In genomic region chr2:242098445-242099128, GRCh38 we compare ENCODE assay signal across 1 cellular context.
TF ChIP-seq lines count a peak whose summit lies in the region.

No MANE protein-coding gene starts in this region.

TF ChIP-seq in K562, 482 proteins besides CTCF, POLR2A, EP300 and RAD21 (continued from another document and continues in another):
- TF ChIP-seq ZMIZ1 (IDR thresholded peaks at IDR 0.05; ENCODE audit: low read depth in 2 of 2, low read length in 2 of 2) = no peak
- no peak for TF ChIP-seq KLF16 (IDR thresholded peaks at IDR 0.05)
- TF ChIP-seq PYGO2 (tag; IDR thresholded peaks at IDR 0.05) = no peak
- no peak for TF ChIP-seq WHSC1 (IDR thresholded peaks at IDR 0.05; ENCODE audit: low read length)
- no peak for TF ChIP-seq KAT8 (IDR thresholded peaks at IDR 0.05; ENCODE audit: low read depth)
- TF ChIP-seq NR2F6 (CRISPR knock-in tag; IDR thresholded peaks at IDR 0.05) = no peak
- no peak for TF ChIP-seq SNIP1 (IDR thresholded peaks at IDR 0.05; ENCODE audit: low read depth)
- 0 out of 2 replicates have a peak, but pooled peaks have one; percentile 15 for TF ChIP-seq ZNF79 (CRISPR knock-in tag; IDR thresholded peaks at IDR 0.05; ENCODE audit: low read depth)
- peak; percentile 83 for TF ChIP-seq ARID1B (IDR thresholded peaks at IDR 0.05)
- TF ChIP-seq, protein P1, sequence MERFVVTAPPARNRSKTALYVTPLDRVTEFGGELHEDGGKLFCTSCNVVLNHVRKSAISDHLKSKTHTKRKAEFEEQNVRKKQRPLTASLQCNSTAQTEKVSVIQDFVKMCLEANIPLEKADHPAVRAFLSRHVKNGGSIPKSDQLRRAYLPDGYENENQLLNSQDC (CRISPR knock-in tag; IDR thresholded peaks at IDR 0.05) = no peak
- TF ChIP-seq ZNF584 (CRISPR knock-in tag; IDR thresholded peaks at IDR 0.05; ENCODE audit: low read depth) = no peak
- no peak for TF ChIP-seq SIN3B (IDR thresholded peaks at IDR 0.05; ENCODE audit: low read depth)
- TF ChIP-seq CBX1 (IDR thresholded peaks at IDR 0.05; ENCODE audit: low read depth) = no peak
- TF ChIP-seq PCBP2 (IDR thresholded peaks at IDR 0.05; ENCODE audit: low read depth, low read length, poor library complexity, severe bottlenecking) = no peak
- TF ChIP-seq MXD1 (CRISPR knock-in tag; IDR thresholded peaks at IDR 0.05; ENCODE audit: borderline replicate concordance, poor library complexity, severe bottlenecking) = no peak
- TF ChIP-seq ZSCAN32 (CRISPR knock-in tag; IDR thresholded peaks at IDR 0.05) = no peak
- TF ChIP-seq HDAC1 (IDR thresholded peaks at IDR 0.05) = peak in 1 of 2 experiments; percentile 69; a peak in 1 of 4 replicates
- TF ChIP-seq MBD2 (IDR thresholded peaks at IDR 0.05; ENCODE audit: borderline replicate concordance, low read depth) = no peak
- TF ChIP-seq ZNF512 (tag; IDR thresholded peaks at IDR 0.05) = no peak
- no peak for TF ChIP-seq ZNF140 (CRISPR knock-in tag; IDR thresholded peaks at IDR 0.05)
- TF ChIP-seq FOXA3 (CRISPR knock-in tag; conservative IDR thresholded peaks at IDR 0.05 in 1 of 2, IDR thresholded peaks at IDR 0.05 in 1 of 2) = no peak
- no peak for TF ChIP-seq ZBTB8A (IDR thresholded peaks at IDR 0.05; ENCODE audit: partially characterized antibody)
- TF ChIP-seq DACH1 (IDR thresholded peaks at IDR 0.05; ENCODE audit: partially characterized antibody) = no peak
- no peak for TF ChIP-seq DIDO1 (tag; IDR thresholded peaks at IDR 0.05; ENCODE audit: low read depth)
- TF ChIP-seq SRF (CRISPR knock-in tag; IDR thresholded peaks at IDR 0.05) = 0 out of 4 replicates have a peak, but pooled peaks of 1 of the 2 experiments have one; percentile 20
- TF ChIP-seq ZHX1 (conservative IDR thresholded peaks at IDR 0.05; ENCODE audit: low read length) = no peak
- TF ChIP-seq ZNF217 (CRISPR knock-in tag; IDR thresholded peaks at IDR 0.05) = no peak
- TF ChIP-seq FOXJ3 (CRISPR knock-in tag; IDR thresholded peaks at IDR 0.05) = no peak
- TF ChIP-seq HIVEP1 (CRISPR knock-in tag; IDR thresholded peaks at IDR 0.05) = no peak
- TF ChIP-seq CBFA2T3 (IDR thresholded peaks at IDR 0.05) = peak; percentile 60
- TF ChIP-seq, protein P2, sequence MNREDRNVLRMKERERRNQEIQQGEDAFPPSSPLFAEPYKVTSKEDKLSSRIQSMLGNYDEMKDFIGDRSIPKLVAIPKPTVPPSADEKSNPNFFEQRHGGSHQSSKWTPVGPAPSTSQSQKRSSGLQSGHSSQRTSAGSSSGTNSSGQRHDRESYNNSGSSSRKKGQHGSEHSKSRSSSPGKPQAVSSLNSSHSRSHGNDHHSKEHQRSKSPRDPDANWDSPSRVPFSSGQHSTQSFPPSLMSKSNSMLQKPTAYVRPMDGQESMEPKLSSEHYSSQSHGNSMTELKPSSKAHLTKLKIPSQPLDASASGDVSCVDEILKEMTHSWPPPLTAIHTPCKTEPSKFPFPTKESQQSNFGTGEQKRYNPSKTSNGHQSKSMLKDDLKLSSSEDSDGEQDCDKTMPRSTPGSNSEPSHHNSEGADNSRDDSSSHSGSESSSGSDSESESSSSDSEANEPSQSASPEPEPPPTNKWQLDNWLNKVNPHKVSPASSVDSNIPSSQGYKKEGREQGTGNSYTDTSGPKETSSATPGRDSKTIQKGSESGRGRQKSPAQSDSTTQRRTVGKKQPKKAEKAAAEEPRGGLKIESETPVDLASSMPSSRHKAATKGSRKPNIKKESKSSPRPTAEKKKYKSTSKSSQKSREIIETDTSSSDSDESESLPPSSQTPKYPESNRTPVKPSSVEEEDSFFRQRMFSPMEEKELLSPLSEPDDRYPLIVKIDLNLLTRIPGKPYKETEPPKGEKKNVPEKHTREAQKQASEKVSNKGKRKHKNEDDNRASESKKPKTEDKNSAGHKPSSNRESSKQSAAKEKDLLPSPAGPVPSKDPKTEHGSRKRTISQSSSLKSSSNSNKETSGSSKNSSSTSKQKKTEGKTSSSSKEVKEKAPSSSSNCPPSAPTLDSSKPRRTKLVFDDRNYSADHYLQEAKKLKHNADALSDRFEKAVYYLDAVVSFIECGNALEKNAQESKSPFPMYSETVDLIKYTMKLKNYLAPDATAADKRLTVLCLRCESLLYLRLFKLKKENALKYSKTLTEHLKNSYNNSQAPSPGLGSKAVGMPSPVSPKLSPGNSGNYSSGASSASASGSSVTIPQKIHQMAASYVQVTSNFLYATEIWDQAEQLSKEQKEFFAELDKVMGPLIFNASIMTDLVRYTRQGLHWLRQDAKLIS (CRISPR knock-in tag; IDR thresholded peaks at IDR 0.05) = no peak
- peak; percentile 96 for TF ChIP-seq C11orf30 (IDR thresholded peaks at IDR 0.05; ENCODE audit: low read depth)
- TF ChIP-seq ZNF146 (CRISPR knock-in tag; IDR thresholded peaks at IDR 0.05; ENCODE audit: unreplicated experiment) = no peak
- TF ChIP-seq HOMEZ (CRISPR knock-in tag; IDR thresholded peaks at IDR 0.05) = no peak
- TF ChIP-seq ETS2 (tag; IDR thresholded peaks at IDR 0.05; ENCODE audit: borderline replicate concordance, poor library complexity, severe bottlenecking) = no peak
- no peak for TF ChIP-seq ZNF644 (tag; IDR thresholded peaks at IDR 0.05; ENCODE audit: low read depth)
- no peak for TF ChIP-seq RBM17 (IDR thresholded peaks at IDR 0.05; ENCODE audit: borderline replicate concordance, low read depth, low read length)
- TF ChIP-seq ZFPM2 (CRISPR knock-in tag; IDR thresholded peaks at IDR 0.05) = no peak
- TF ChIP-seq HDAC2 (IDR thresholded peaks at IDR 0.05) = no peak
- no peak for TF ChIP-seq TAF1 (IDR thresholded peaks at IDR 0.05; ENCODE audit: control insufficient read depth, extremely low read depth, insufficient read depth, low read length, severe bottlenecking)
- TF ChIP-seq RFX1 (IDR thresholded peaks at IDR 0.05) = no peak
- no peak for TF ChIP-seq NCOA4 (IDR thresholded peaks at IDR 0.05; ENCODE audit: partially characterized antibody)
- TF ChIP-seq POLR2H (tag; IDR thresholded peaks at IDR 0.05; ENCODE audit: low read depth) = no peak
- TF ChIP-seq HNRNPUL1 (IDR thresholded peaks at IDR 0.05; ENCODE audit: low read length) = no peak
- no peak for TF ChIP-seq ZNF282 (CRISPR knock-in tag; IDR thresholded peaks at IDR 0.05)
- peak; percentile 39 to 54; a peak in 2 of 4 replicates for TF ChIP-seq TRIM24 (IDR thresholded peaks at IDR 0.05)
- TF ChIP-seq SAP30 (IDR thresholded peaks at IDR 0.05; ENCODE audit: borderline replicate concordance, insufficient read depth, low read depth, low read length, poor library complexity, severe bottlenecking) = no peak
- TF ChIP-seq MCM3 (IDR thresholded peaks at IDR 0.05) = no peak
- no peak for TF ChIP-seq SIN3A (IDR thresholded peaks at IDR 0.05; ENCODE audit: borderline replicate concordance in 2 of 2, control insufficient read depth in 1 of 2, low read depth in 2 of 2, low read length in 2 of 2)
- TF ChIP-seq NFRKB (IDR thresholded peaks at IDR 0.05; ENCODE audit: low read depth) = peak; percentile 74; the same call in 1 of the 2 replicates
- TF ChIP-seq JUN (IDR thresholded peaks at IDR 0.05; ENCODE audit: borderline replicate concordance, low read depth, low read length) = 0 out of 2 replicates have a peak, but pooled peaks have one; percentile 31
- no peak for TF ChIP-seq JUN (CRISPR knock-in tag; IDR thresholded peaks at IDR 0.05; ENCODE audit: borderline replicate concordance)
- no peak for TF ChIP-seq RNF219 (CRISPR knock-in tag; IDR thresholded peaks at IDR 0.05)
- no peak for TF ChIP-seq SIX5 (IDR thresholded peaks at IDR 0.05; ENCODE audit: borderline replicate concordance in 1 of 2, insufficient read depth in 1 of 2, low read depth in 1 of 2, low read length in 2 of 2)
- TF ChIP-seq MTA1 (IDR thresholded peaks at IDR 0.05; ENCODE audit: borderline replicate concordance) = no peak
